In genomic region chr3:179037361-179037760, GRCh38 we compare ENCODE assay signal across 8 cellular contexts. TPM values are rescaled to one million over a fixed set of nuclear protein-coding genes. Genes with fewer than 3 reads are reported as not detected.
A peak's percentile ranks its signal among the peaks of the same experiment; 100 is the strongest.
DNase-seq lines count a peak whose midpoint lies in the region; ATAC-seq, FAIRE-seq and TF ChIP-seq lines count a peak whose summit lies in the region.

No MANE protein-coding gene starts in this region.

- peaks cover 38% of the 10 kb centered on the region for H3K79me2 ChIP-seq in HepG2 (ENCODE audit: insufficient read depth, low read length)

- no peak for FAIRE-seq in HepG2 (lab: Jason Lieb, UNC)

- no peaks in the 10 kb centered on the region for H3K36me3 ChIP-seq in right lobe of liver
- H3K36me3 ChIP-seq in HepG2 (replicated peaks in 1 of 2; ENCODE audit: control insufficient read depth in 1 of 2, insufficient read depth in 2 of 2, low read length in 2 of 2) = peaks cover 0 to 1% of the 10 kb centered on the region in 2 experiments; a peak in 1 of 5 replicates

- H3K4me3 ChIP-seq in right lobe of liver (no peak overlapping the region), HepG2 (replicated peaks in 1 of 3; ENCODE audit: insufficient read depth in 1 of 3, low read depth in 2 of 3, low read length in 3 of 3) (no peak overlapping the region)

- H2AFZ ChIP-seq in HepG2 (ENCODE audit: low read length) = no peak overlapping the region

- TF ChIP-seq CTCF in right lobe of liver (IDR thresholded peaks at IDR 0.05) (no peak), HepG2 (CRISPR knock-in tag; IDR thresholded peaks at IDR 0.05) (no peak)

- no TSS peak for BruUV-seq in HepG2 (replicated peaks; lab: Mats Ljungman, UMichigan)

- no peak overlapping the region for H3K4me2 ChIP-seq in HepG2 (ENCODE audit: low read depth, low read length)

- 75% methylated on average over 4 of the region's 10 CpGs for WGBS in right lobe of liver (ENCODE audit: insufficient coverage, low coverage, low lambda C conversion rate, missing lambda C conversion rate)
- WGBS in HepG2 (ENCODE audit: low lambda C conversion rate) = 95% methylated on average over 9 of the region's 10 CpGs

- no peaks in the 10 kb centered on the region for H3K4me1 ChIP-seq in right lobe of liver
- peaks cover 25% of the 10 kb centered on the region for H3K4me1 ChIP-seq in HepG2 (ENCODE audit: insufficient read depth, low read length)

- H3K27me3 ChIP-seq in right lobe of liver (no peaks in the 10 kb centered on the region), HepG2 (ENCODE audit: control insufficient read depth in 1 of 2, insufficient read depth in 2 of 2, low read length in 2 of 2) (no peaks in the 10 kb centered on the region)

- no peaks in the 10 kb centered on the region for H4K20me1 ChIP-seq in HepG2 (ENCODE audit: insufficient read depth, low read length)

- CTCF ChIA-PET in HepG2 (lab: Yijun Ruan, JAX; ENCODE audit: low intra/inter-chr PET ratio, low total read pairs) = no interaction called here

- in situ Hi-C loops in HepG2 (cut with HindIII; ENCODE audit: extremely low pct_ligation_motif_present, low pct_unique_long_range_greater_than_20kb) = no loop called here

- H3K9me3 ChIP-seq in right lobe of liver (no peaks in the 10 kb centered on the region), HepG2 (ENCODE audit: low read length) (no peaks in the 10 kb centered on the region)

- no peak for DNase-seq in right lobe of liver
- DNase-seq in HepG2 (ENCODE audit: low spot score) = no peak
- DNase-seq in activated effector memory CD4-positive, alpha-beta T cell treated with Interleukin-2 at 50 U/mL for 16 hours = peak; percentile 48
- DNase-seq in Right ventricle myocardium superior = peak; percentile 61
- peak; percentile 16 to 34 for DNase-seq in stimulated activated CD4-positive, alpha-beta T cell treated with anti-CD3 and anti-CD28 coated beads, Interleukin-1b, Interleukin-23, amount 100 ng/mL, for 4 hours (ENCODE audit: low read depth in 2 of 2)
- DNase-seq in NCI-H2227 (lab: John Stamatoyannopoulos, UW; ENCODE audit: unreplicated experiment) = no peak

- TF ChIP-seq RAD21 in HepG2 (CRISPR knock-in tag; IDR thresholded peaks at IDR 0.05) = no peak

- intact Hi-C loops in right lobe of liver (cut with DNase I) (no loop called here), HepG2 (cut with micrococcal nuclease; ENCODE audit: unreplicated experiment) (no loop called here), Right ventricle myocardium superior (cut with DNase I) (no loop called here)

- ATAC-seq in right lobe of liver = peak in 3 of 4 donors; percentile 17 to 40 (median 38)
- ATAC-seq in HepG2 = no peak
- peak; percentile 75 for ATAC-seq in Right ventricle myocardium superior (ENCODE audit: poor library complexity)
- no peak for ATAC-seq in HG03565 (IDR thresholded peaks at IDR 0.05; ENCODE audit: unreplicated experiment)
- ATAC-seq in GM21381 (IDR thresholded peaks at IDR 0.05; ENCODE audit: unreplicated experiment) = no peak

- TF ChIP-seq EP300 in HepG2 (IDR thresholded peaks at IDR 0.05; ENCODE audit: low read depth in 2 of 2, low read length in 2 of 2) (no peak), HepG2 (CRISPR knock-in tag; IDR thresholded peaks at IDR 0.05; ENCODE audit: borderline replicate concordance) (no peak)

- no peak for TF ChIP-seq POLR2A in right lobe of liver (IDR thresholded peaks at IDR 0.05)
- TF ChIP-seq POLR2A in HepG2 (IDR thresholded peaks at IDR 0.05; ENCODE audit: insufficient read depth in 1 of 2, low read depth in 2 of 2, low read length in 2 of 2) = no peak

- no peak overlapping the region for H3K9ac ChIP-seq in HepG2 (ENCODE audit: insufficient read depth, low read depth, low read length)

- no peak overlapping the region for H3K27ac ChIP-seq in right lobe of liver
- no peak overlapping the region for H3K27ac ChIP-seq in HepG2 (ENCODE audit: extremely low read length, insufficient read depth, low read length)

- POLR2A ChIA-PET in HepG2 (lab: Yijun Ruan, JAX) = no interaction called here

TF ChIP-seq in HepG2, 621 proteins besides CTCF, POLR2A, EP300 and RAD21:
- no peak for TF ChIP-seq MAFF (IDR thresholded peaks at IDR 0.05; ENCODE audit: low read depth, low read length)
- no peak for TF ChIP-seq CEBPG (CRISPR knock-in tag; IDR thresholded peaks at IDR 0.05)
- TF ChIP-seq KDM3A (CRISPR knock-in tag; IDR thresholded peaks at IDR 0.05; ENCODE audit: low read depth) = no peak
- TF ChIP-seq ZNF383 (CRISPR knock-in tag; IDR thresholded peaks at IDR 0.05; ENCODE audit: borderline replicate concordance) = no peak
- TF ChIP-seq ZC3H13 (CRISPR knock-in tag; IDR thresholded peaks at IDR 0.05) = no peak

RNA-seq across cellular contexts. Expression of gene ZMAT3, which starts 34.2 kb away (rescaled TPM):
- 10 to 100 TPM in 3 of 6 experiments, 1 to 10 TPM in 3; 5.5 to 19.6 (median 10.8) TPM for total RNA-seq in right lobe of liver
- 11.4 and 19.4 TPM in 2 replicates for total RNA-seq in HepG2 (2016; rRNA removed; fragmentation: Illumina TruSeq; extraction: Trizol)
- 0.91 and 1.2 TPM in 2 replicates for total RNA-seq in HepG2 (2016; cell fraction: cytosol; rRNA removed; fragmentation: Illumina TruSeq; extraction: Trizol; ENCODE audit: low read depth)
- total RNA-seq in HepG2 (2016; cell fraction: insoluble cytoplasmic fraction; rRNA removed; fragmentation: Illumina TruSeq; extraction: Trizol) = 10.6 and 18.6 TPM in 2 replicates
- 6.8 and 7.8 TPM in 2 replicates for total RNA-seq in HepG2 (2016; cell fraction: membrane; rRNA removed; fragmentation: Illumina TruSeq; extraction: Trizol)
- total RNA-seq in HepG2 (2016; cell fraction: nucleus; rRNA removed; fragmentation: Illumina TruSeq; extraction: Trizol) = 17.8 and 18.6 TPM in 2 replicates
- polyA plus RNA-seq in HepG2 (2011; rRNA removed) = 9.7 and 11.7 TPM in 2 replicates
- 7.1 and 7.5 TPM in 2 replicates for polyA plus RNA-seq in HepG2 (2011; cell fraction: cytosol; rRNA removed)
- 7.9 and 8.6 TPM in 2 replicates for polyA plus RNA-seq in HepG2 (2011; cell fraction: nucleus; rRNA removed)
- polyA plus RNA-seq in HepG2 (2012) = 7.2 and 8.8 TPM in 2 replicates
- 0.79 and 1.1 TPM in 2 replicates for polyA plus RNA-seq in HepG2 (2016; cell fraction: cytosol; fragmentation: Illumina TruSeq; extraction: Trizol; ENCODE audit: low read depth)
- 19.4 and 19.5 TPM in 2 replicates for polyA plus RNA-seq in HepG2 (2016; cell fraction: insoluble cytoplasmic fraction; fragmentation: Illumina TruSeq; extraction: Trizol; ENCODE audit: low read depth)
- 3.4 and 3.7 TPM in 2 replicates for polyA plus RNA-seq in HepG2 (2016; cell fraction: membrane; fragmentation: Illumina TruSeq; extraction: Trizol; ENCODE audit: low read depth)
- polyA plus RNA-seq in HepG2 (2016; cell fraction: nucleus; fragmentation: Illumina TruSeq; extraction: Trizol; ENCODE audit: insufficient read depth, low read depth) = 16.4 and 17.0 TPM in 2 replicates
- polyA minus RNA-seq in HepG2 (2011; rRNA and poly(A)+ RNA removed; ENCODE audit: low replicate concordance) = 24.1 and 69.6 TPM in 2 replicates
- 25.8 and 27.9 TPM in 2 replicates for polyA minus RNA-seq in HepG2 (2011; cell fraction: cytosol; rRNA and poly(A)+ RNA removed)
- 35.3 and 38.0 TPM in 2 replicates for polyA minus RNA-seq in HepG2 (2011; cell fraction: nucleus; rRNA and poly(A)+ RNA removed)
- 12.9 TPM for total RNA-seq in Right ventricle myocardium superior

Comparison
In these comparisons a context has a peak if more than half of its experiments do, and no peak if none do; other contexts are left out.
1. ATAC-seq: peak in right lobe of liver (3 of 4) and Right ventricle myocardium superior (single experiment); none in HepG2 (single experiment), HG03565 (single experiment) and GM21381 (single experiment).
2. DNase-seq: peak in activated effector memory CD4-positive, alpha-beta T cell treated with Interleukin-2 at 50 U/mL for 16 hours (single experiment), Right ventricle myocardium superior (single experiment) and stimulated activated CD4-positive, alpha-beta T cell treated with anti-CD3 and anti-CD28 coated beads, Interleukin-1b, Interleukin-23, amount 100 ng/mL, for 4 hours (2 of 2); none in right lobe of liver (0 of 3), HepG2 (single experiment) and NCI-H2227 (single experiment).